Comparison of ENCODE assay signal across 11 cellular contexts in genomic region chr17:67487506-67487905, GRCh38.
A peak's percentile ranks its signal among the peaks of the same experiment; 100 is the strongest.
DNase-seq lines count a peak whose midpoint lies in the region; FAIRE-seq and TF ChIP-seq lines count a peak whose summit lies in the region.
"Had no signal": no experiment of that assay in that cellular context is flagged by ENCODE, and none has a peak within 500 bp of the region (broad histone marks: within the 10 kb centered on the region; RNA-seq: fewer than 3 reads in every experiment).

No MANE protein-coding gene starts in this region.

- H3K9me3 ChIP-seq in kidney (ENCODE audit: control insufficient read depth in 1 of 2, low read length in 2 of 2): no peaks in the 10 kb centered on the region
- no peaks in the 10 kb centered on the region for H3K9me3 ChIP-seq in stomach smooth muscle (ENCODE audit: control insufficient read depth in 2 of 2, low read length in 2 of 2)
- no peaks in the 10 kb centered on the region for H3K9me3 ChIP-seq in colonic mucosa

- no peaks in the 10 kb centered on the region for H3K27me3 Mint-ChIP-seq in activated T-cell treated with anti-CD3 and anti-CD28 coated beads, Interleukin-2, amount 50 U/mL, for 24 hours

- peaks cover 3% of the 10 kb centered on the region for H3K9me3 Mint-ChIP-seq in activated T-cell treated with anti-CD3 and anti-CD28 coated beads, Interleukin-2, amount 50 U/mL, for 24 hours

- FAIRE-seq in kidney (lab: Jason Lieb, UNC) (no peak), RCC 7860 (lab: Jason Lieb, UNC) (no peak)

- no peak for DNase-seq in activated T-cell treated with anti-CD3 and anti-CD28 coated beads, Interleukin-2, amount 50 U/mL, for 24 hours
- DNase-seq in activated T-cell treated with anti-CD3 and anti-CD28 coated beads for 4 hours (no peak), kidney (no peak), RCC 7860 (ENCODE audit: low spot score) (no peak), NCI-H524 (lab: John Stamatoyannopoulos, UW) (no peak), colonic mucosa (no peak)
- DNase-seq: activated effector memory CD4-positive, alpha-beta T cell treated with anti-CD3 and anti-CD28 coated beads, Interleukin-2, amount 50 U/mL, for 16 hours; NCI-H1048; NCI-H69 had no signal

- H3K36me3 ChIP-seq in kidney (ENCODE audit: control insufficient read depth in 1 of 2, insufficient read depth in 2 of 2, low read length in 2 of 2): no peaks in the 10 kb centered on the region
- H3K36me3 ChIP-seq in stomach smooth muscle (ENCODE audit: control insufficient read depth in 2 of 2, insufficient read depth in 2 of 2, low read length in 2 of 2): no peaks in the 10 kb centered on the region
- H3K36me3 ChIP-seq in colonic mucosa: no peaks in the 10 kb centered on the region

- H3K9ac ChIP-seq in kidney (ENCODE audit: low read length in 2 of 2) (no peak overlapping the region), stomach smooth muscle (ENCODE audit: low read length in 2 of 2) (no peak overlapping the region), colonic mucosa (ENCODE audit: low read depth in 2 of 2, low read length in 2 of 2) (no peak overlapping the region)

- H3K27ac ChIP-seq in angular gyrus (ENCODE audit: low read depth, low read length): peak overlapping the region; percentile 0
- peak overlapping the region; percentile 71 to 87 for H3K27ac ChIP-seq in kidney (ENCODE audit: low read depth in 2 of 2, low read length in 2 of 2)
- peak overlapping the region; percentile 19 for H3K27ac ChIP-seq in stomach smooth muscle (ENCODE audit: low read length)
- H3K27ac ChIP-seq in colonic mucosa: no peak overlapping the region

- no peak overlapping the region for H3K4me3 Mint-ChIP-seq in activated T-cell treated with anti-CD3 and anti-CD28 coated beads, Interleukin-2, amount 50 U/mL, for 24 hours

- H3K27me3 ChIP-seq in stomach smooth muscle (ENCODE audit: control insufficient read depth in 1 of 2, insufficient read depth in 2 of 2, low read length in 2 of 2) (no peaks in the 10 kb centered on the region), colonic mucosa (no peaks in the 10 kb centered on the region)

- peaks cover 90% of the 10 kb centered on the region for H3K4me1 Mint-ChIP-seq in activated T-cell treated with anti-CD3 and anti-CD28 coated beads, Interleukin-2, amount 50 U/mL, for 24 hours (ENCODE audit: low read depth)

- TF ChIP-seq CTCF in kidney (IDR thresholded peaks at IDR 0.05; ENCODE audit: borderline replicate concordance, extremely low read depth, insufficient read depth) (no peak), colonic mucosa (IDR thresholded peaks at IDR 0.05) (no peak)

- intact Hi-C loops in kidney (cut with DNase I): no loop called here
- intact Hi-C loops in colonic mucosa (cut with DNase I): no loop called here

- peak overlapping the region in 1 of 2 donors; percentile 9 for H3K4me3 ChIP-seq in kidney (ENCODE audit: low read length in 2 of 2)
- H3K4me3 ChIP-seq in stomach smooth muscle (ENCODE audit: low read length in 2 of 2): no peak overlapping the region
- H3K4me3 ChIP-seq in colonic mucosa: no peak overlapping the region

- peaks cover 17% of the 10 kb centered on the region for H3K36me3 Mint-ChIP-seq in activated T-cell treated with anti-CD3 and anti-CD28 coated beads, Interleukin-2, amount 50 U/mL, for 24 hours (ENCODE audit: low read depth)

- H3K27ac Mint-ChIP-seq in activated T-cell treated with anti-CD3 and anti-CD28 coated beads, Interleukin-2, amount 50 U/mL, for 24 hours: peak overlapping the region; percentile 68

- H3K4me1 ChIP-seq in kidney (ENCODE audit: control insufficient read depth in 1 of 2, insufficient read depth in 1 of 2, low read depth in 1 of 2, low read length in 2 of 2): peaks cover 4 to 26% of the 10 kb centered on the region in 2 donors
- H3K4me1 ChIP-seq in stomach smooth muscle (ENCODE audit: control insufficient read depth, insufficient read depth, low read length): peaks cover 20% of the 10 kb centered on the region
- no peaks in the 10 kb centered on the region for H3K4me1 ChIP-seq in colonic mucosa
